Comparison of ENCODE assay signal across 27 cellular contexts in the genomic region with DNA sequence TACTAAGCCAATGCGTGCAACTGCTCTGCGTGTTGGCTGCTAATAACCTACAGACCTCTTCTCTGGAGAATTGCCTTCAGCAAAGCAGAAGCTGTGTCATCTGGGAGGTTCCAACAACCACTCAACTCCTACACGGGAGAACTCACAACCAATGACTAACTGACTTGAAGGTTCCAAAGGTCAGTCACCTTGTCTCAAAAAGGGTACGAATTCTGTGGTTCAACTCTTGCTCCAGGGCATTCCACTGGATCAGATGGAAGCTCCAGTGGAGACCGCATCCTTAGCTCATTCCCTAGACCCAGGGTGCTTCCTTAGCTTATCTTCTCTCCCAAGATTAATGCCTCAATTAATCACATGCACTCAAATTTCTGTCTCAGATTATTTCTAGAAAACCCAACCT.
"Had no signal": no experiment of that assay in that cellular context is flagged by ENCODE, and none has a peak within 500 bp of the region (broad histone marks: within the 10 kb centered on the region; RNA-seq: fewer than 3 reads in every experiment).

No MANE protein-coding gene starts in this region.

- H3K36me3 Mint-ChIP-seq: naive thymus-derived CD4-positive, alpha-beta T cell; natural killer cell treated with Interleukin-12 subunit alpha and Interleukin-12 subunit beta and Interleukin-15 and Interleukin-18, amount 100 ng/mL, for 72 hours; stimulated activated memory B cell treated with anti-CD40 and anti-IgM and Interleukin-4, amounts not matched to agents 10 μg/mL and 1 μg/mL and 100 μg/mL, for 72 hours; type B pancreatic cell had no signal

- H3K4me1 Mint-ChIP-seq: naive thymus-derived CD4-positive, alpha-beta T cell; stimulated activated memory B cell treated with anti-CD40 and anti-IgM and Interleukin-4, amounts not matched to agents 10 μg/mL and 1 μg/mL and 100 μg/mL, for 72 hours; stimulated activated naive CD8-positive, alpha-beta T cell treated with anti-CD3 and anti-CD28 coated beads, Interleukin-15, amount 100 ng/mL, for 72 hours had no signal

- H3K9me3 ChIP-seq: lower lobe of right lung, ovary, right lobe of liver, vagina had no signal

- H3K27me3 ChIP-seq: hepatocyte, left lung, ovary, right atrium auricular region, right lobe of liver, tibial nerve, vagina had no signal

- H3K4me3 ChIP-seq: hepatocyte, left lung, lower lobe of right lung, mucosa of descending colon, ovary, right atrium auricular region, right lobe of liver, smooth muscle cell, tibial nerve, vagina had no signal

- H3K36me3 ChIP-seq: left lung, lower lobe of right lung, ovary, right atrium auricular region, right lobe of liver, tibial nerve, vagina had no signal

- H3K4me3 Mint-ChIP-seq: mesothelial cell of epicardium; naive thymus-derived CD4-positive, alpha-beta T cell; natural killer cell treated with Interleukin-12 subunit alpha and Interleukin-12 subunit beta and Interleukin-15 and Interleukin-18, amount 100 ng/mL, for 72 hours; stimulated activated memory B cell treated with anti-CD40 and anti-IgM and Interleukin-4, amounts not matched to agents 10 μg/mL and 1 μg/mL and 100 μg/mL, for 72 hours; stimulated activated naive CD8-positive, alpha-beta T cell treated with anti-CD3 and anti-CD28 coated beads, Interleukin-15, amount 100 ng/mL, for 72 hours; type B pancreatic cell had no signal

- H3K27ac Mint-ChIP-seq: mesothelial cell of epicardium; naive thymus-derived CD4-positive, alpha-beta T cell; natural killer cell treated with Interleukin-12 subunit alpha and Interleukin-12 subunit beta and Interleukin-15 and Interleukin-18, amount 100 ng/mL, for 72 hours; progenitor cell of endocrine pancreas; stimulated activated memory B cell treated with anti-CD40 and anti-IgM and Interleukin-4, amounts not matched to agents 10 μg/mL and 1 μg/mL and 100 μg/mL, for 72 hours; stimulated activated naive CD8-positive, alpha-beta T cell treated with anti-CD3 and anti-CD28 coated beads, Interleukin-15, amount 100 ng/mL, for 72 hours; type B pancreatic cell had no signal

- DNase-seq: kidney glomerular epithelial cell; left colon; left lung; lower lobe of right lung; mammary epithelial cell; mesendoderm; mucosa of descending colon; naive thymus-derived CD4-positive, alpha-beta T cell; ovary; right lobe of liver; stimulated activated CD4-positive, alpha-beta T cell treated with anti-CD3 and anti-CD28 coated beads, Interleukin-1b, Interleukin-23, amount 100 ng/mL, for 48 hours; stimulated activated CD4-positive, alpha-beta T cell treated with anti-CD3 and anti-CD28 coated beads, Interleukin-2, amount 100 ng/mL, for 48 hours; stimulated activated CD4-positive, alpha-beta T cell treated with anti-CD3 and anti-CD28 coated beads, Interleukin-4, amount 100 ng/mL, for 4 hours; stimulated activated CD8-positive, alpha-beta memory T cell treated with anti-CD3 and anti-CD28 coated beads, Interleukin-4, amount 100 ng/mL, for 48 hours; stimulated activated naive CD4-positive, alpha-beta T cell treated with Interleukin-2 at 50 U/mL for 16 hours; stimulated activated naive CD8-positive, alpha-beta T cell treated with anti-CD3 and anti-CD28 coated beads, Interleukin-15, amount 100 ng/mL, for 72 hours; substantia nigra had no signal

- H3K4me2 ChIP-seq: hepatocyte, smooth muscle cell had no signal

- H3K79me2 ChIP-seq: hepatocyte had no signal

- H3K27me3 Mint-ChIP-seq: progenitor cell of endocrine pancreas, type B pancreatic cell had no signal

- H3K9me3 Mint-ChIP-seq: mesothelial cell of epicardium; natural killer cell treated with Interleukin-12 subunit alpha and Interleukin-12 subunit beta and Interleukin-15 and Interleukin-18, amount 100 ng/mL, for 72 hours; type B pancreatic cell had no signal

- H3K27ac ChIP-seq: hepatocyte, left lung, lower lobe of right lung, ovary, right atrium auricular region, right lobe of liver, tibial nerve, vagina had no signal

- H2AFZ ChIP-seq: hepatocyte had no signal

- H3K4me1 ChIP-seq: left lung, lower lobe of right lung, right atrium auricular region, right lobe of liver, tibial nerve, vagina had no signal
